ENCODE assay signal across 1 cellular context in the genomic region with DNA sequence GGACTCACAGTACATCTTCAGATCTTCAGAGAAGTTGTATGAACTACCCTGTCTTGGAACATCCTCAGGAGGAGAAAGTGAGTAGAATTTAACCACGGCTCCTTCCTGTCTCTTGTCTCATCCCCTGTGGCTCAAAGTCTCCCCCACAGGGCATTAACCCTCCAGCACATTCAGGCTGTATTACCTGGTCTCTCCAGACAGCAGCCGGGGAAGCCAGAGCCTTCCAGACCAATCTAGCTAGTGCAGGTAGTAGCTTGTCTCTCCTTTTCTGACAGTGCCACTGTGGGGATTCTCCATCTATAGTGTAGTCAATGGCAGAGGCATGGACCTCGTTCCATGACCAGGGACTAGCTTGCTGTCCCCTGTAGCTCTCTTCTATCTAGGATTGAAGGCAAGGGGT.
TF ChIP-seq lines count a peak whose summit lies in the region.

No MANE protein-coding gene starts in this region.

TF ChIP-seq in HCT116, 20 proteins besides CTCF, POLR2A, EP300 and RAD21 (continued from another document):
- TF ChIP-seq, protein P1, sequence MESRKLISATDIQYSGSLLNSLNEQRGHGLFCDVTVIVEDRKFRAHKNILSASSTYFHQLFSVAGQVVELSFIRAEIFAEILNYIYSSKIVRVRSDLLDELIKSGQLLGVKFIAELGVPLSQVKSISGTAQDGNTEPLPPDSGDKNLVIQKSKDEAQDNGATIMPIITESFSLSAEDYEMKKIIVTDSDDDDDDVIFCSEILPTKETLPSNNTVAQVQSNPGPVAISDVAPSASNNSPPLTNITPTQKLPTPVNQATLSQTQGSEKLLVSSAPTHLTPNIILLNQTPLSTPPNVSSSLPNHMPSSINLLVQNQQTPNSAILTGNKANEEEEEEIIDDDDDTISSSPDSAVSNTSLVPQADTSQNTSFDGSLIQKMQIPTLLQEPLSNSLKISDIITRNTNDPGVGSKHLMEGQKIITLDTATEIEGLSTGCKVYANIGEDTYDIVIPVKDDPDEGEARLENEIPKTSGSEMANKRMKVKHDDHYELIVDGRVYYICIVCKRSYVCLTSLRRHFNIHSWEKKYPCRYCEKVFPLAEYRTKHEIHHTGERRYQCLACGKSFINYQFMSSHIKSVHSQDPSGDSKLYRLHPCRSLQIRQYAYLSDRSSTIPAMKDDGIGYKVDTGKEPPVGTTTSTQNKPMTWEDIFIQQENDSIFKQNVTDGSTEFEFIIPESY (IDR thresholded peaks at IDR 0.05; ENCODE audit: extremely low read depth, insufficient replicate concordance, low read length) = no peak
- no peak for TF ChIP-seq CEBPB (IDR thresholded peaks at IDR 0.05; ENCODE audit: low read depth)
- TF ChIP-seq, protein P2, sequence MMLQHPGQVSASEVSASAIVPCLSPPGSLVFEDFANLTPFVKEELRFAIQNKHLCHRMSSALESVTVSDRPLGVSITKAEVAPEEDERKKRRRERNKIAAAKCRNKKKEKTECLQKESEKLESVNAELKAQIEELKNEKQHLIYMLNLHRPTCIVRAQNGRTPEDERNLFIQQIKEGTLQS (IDR thresholded peaks at IDR 0.05) = no peak
TF ChIP-seq in HCT116: peak in this region for 0.
